In genomic region chr4:165726831-165727230, GRCh38 we compare ENCODE assay signal across 21 cellular contexts.
"Had no signal": no experiment of that assay in that cellular context is flagged by ENCODE, and none has a peak within 500 bp of the region (broad histone marks: within the 10 kb centered on the region; RNA-seq: fewer than 3 reads in every experiment).

No MANE protein-coding gene starts in this region.

- H3K36me3 Mint-ChIP-seq: activated naive CD8-positive, alpha-beta T cell; natural killer cell treated with Interleukin-12 subunit alpha and Interleukin-12 subunit beta and Interleukin-15 and Interleukin-18, amount 100 ng/mL, for 72 hours; stimulated activated naive B cell treated with anti-CD40 and anti-IgM and Interleukin-4, amounts not matched to agents 10 μg/mL and 1 μg/mL and 100 μg/mL, for 72 hours had no signal

- H3K9me3 Mint-ChIP-seq: dendritic cell treated with granulocyte-macrophage colony-stimulating factor and Interleukin-4, amounts not matched to agents 40 ng/mL and 50 ng/mL, for 4 days had no signal

- H3K27ac Mint-ChIP-seq: activated naive CD8-positive, alpha-beta T cell; dendritic cell treated with granulocyte-macrophage colony-stimulating factor and Interleukin-4, amounts not matched to agents 40 ng/mL and 50 ng/mL, for 4 days; natural killer cell treated with Interleukin-12 subunit alpha and Interleukin-12 subunit beta and Interleukin-15 and Interleukin-18, amount 100 ng/mL, for 72 hours; stimulated activated naive B cell treated with anti-CD40 and anti-IgM and Interleukin-4, amounts not matched to agents 10 μg/mL and 1 μg/mL and 100 μg/mL, for 72 hours had no signal

- H3K4me1 ChIP-seq: tibial nerve, uterus had no signal

- H3K4me3 ChIP-seq: skin epidermis, tibial nerve, uterus had no signal

- H3K4me1 Mint-ChIP-seq: stimulated activated naive B cell treated with anti-CD40 and anti-IgM and Interleukin-4, amounts not matched to agents 10 μg/mL and 1 μg/mL and 100 μg/mL, for 72 hours had no signal

- H3K27ac ChIP-seq: epithelial cell of prostate, skin epidermis, tibial nerve, uterus had no signal

- H3K27me3 ChIP-seq: tibial nerve, uterus had no signal

- H3K36me3 ChIP-seq: tibial nerve, uterus had no signal

- H3K27me3 Mint-ChIP-seq: activated naive CD8-positive, alpha-beta T cell; dendritic cell treated with granulocyte-macrophage colony-stimulating factor and Interleukin-4, amounts not matched to agents 40 ng/mL and 50 ng/mL, for 4 days; natural killer cell treated with Interleukin-12 subunit alpha and Interleukin-12 subunit beta and Interleukin-15 and Interleukin-18, amount 100 ng/mL, for 72 hours; stimulated activated naive B cell treated with anti-CD40 and anti-IgM and Interleukin-4, amounts not matched to agents 10 μg/mL and 1 μg/mL and 100 μg/mL, for 72 hours had no signal

- H3K9me3 ChIP-seq: tibial nerve, uterus had no signal

- DNase-seq: activated CD4-positive, alpha-beta T cell treated with anti-CD3 and anti-CD28 coated beads, Interleukin-2, amount 50 U/mL, for 1 hour; activated CD8-positive, alpha-beta memory T cell treated with anti-CD3 and anti-CD28 coated beads for 24 hours; activated gamma-delta T cell treated with Interleukin-2 at 50 U/mL for 16 hours; amniotic stem cell; cerebellar nuclear complex; effector memory CD4-positive, alpha-beta T cell; kidney glomerular epithelial cell; mesendoderm; nucleus accumbens; posterior cingulate gyrus; stimulated activated CD4-positive, alpha-beta T cell treated with anti-CD3 and anti-CD28 coated beads, Interleukin-15, amount 100 ng/mL, for 24 hours; stimulated activated CD4-positive, alpha-beta T cell treated with anti-CD3 and anti-CD28 coated beads, Interleukin-4, amount 100 ng/mL, for 1 hour; stimulated activated naive B cell treated with anti-CD40 and anti-IgM and Interleukin-4, amounts not matched to agents 10 μg/mL and 1 μg/mL and 100 μg/mL, for 72 hours; substantia nigra; uterus had no signal

- H3K4me3 Mint-ChIP-seq: activated naive CD8-positive, alpha-beta T cell; dendritic cell treated with granulocyte-macrophage colony-stimulating factor and Interleukin-4, amounts not matched to agents 40 ng/mL and 50 ng/mL, for 4 days; natural killer cell treated with Interleukin-12 subunit alpha and Interleukin-12 subunit beta and Interleukin-15 and Interleukin-18, amount 100 ng/mL, for 72 hours; stimulated activated naive B cell treated with anti-CD40 and anti-IgM and Interleukin-4, amounts not matched to agents 10 μg/mL and 1 μg/mL and 100 μg/mL, for 72 hours had no signal
